In the genomic region with DNA sequence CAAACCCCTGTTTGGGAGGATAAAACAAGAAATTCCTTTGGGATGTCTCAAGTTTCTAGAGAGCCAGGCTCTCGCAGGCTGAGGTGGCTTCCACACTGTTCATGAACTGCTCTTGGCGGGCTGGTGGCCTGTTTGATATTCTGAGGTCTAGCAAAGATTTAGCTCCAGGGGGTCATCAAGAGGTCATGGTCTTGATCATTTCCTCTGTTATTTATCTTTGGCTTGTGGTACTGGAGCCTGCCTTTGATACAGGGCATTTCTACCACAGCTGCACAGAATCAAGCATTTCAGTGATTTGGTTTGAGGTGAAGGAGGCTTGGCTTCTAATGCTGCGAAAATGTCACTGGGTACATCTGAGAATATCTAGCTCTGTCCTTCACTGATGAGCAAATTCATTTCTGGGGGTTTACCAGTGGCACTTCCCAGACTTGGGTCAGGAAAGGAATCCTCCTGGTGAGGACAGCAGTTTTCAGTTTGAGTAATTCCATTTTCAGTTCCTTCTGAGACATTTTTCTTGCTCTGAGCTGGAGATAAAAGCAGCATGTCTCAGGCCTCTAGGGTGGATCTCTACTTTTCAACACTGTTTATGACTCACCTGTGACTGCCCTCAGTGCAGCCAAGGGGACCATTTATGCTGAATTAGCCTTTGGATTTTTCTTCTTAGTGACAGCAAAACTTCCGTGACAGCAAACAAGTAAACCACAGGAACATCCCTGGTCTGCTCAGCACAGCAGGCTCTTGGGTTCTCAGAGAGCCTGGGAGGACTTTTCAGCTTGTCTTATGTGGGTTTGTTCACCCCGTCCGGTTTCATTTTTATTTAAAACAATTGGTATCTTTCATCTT, we compare ENCODE assay signal across 8 cellular contexts.
A peak's percentile ranks its signal among the peaks of the same experiment; 100 is the strongest.
DNase-seq lines count a peak whose midpoint lies in the region; ATAC-seq, FAIRE-seq and TF ChIP-seq lines count a peak whose summit lies in the region.

No MANE protein-coding gene starts in this region.

- TF ChIP-seq CTCF in AG04450 (IDR thresholded peaks at IDR 0.05; ENCODE audit: low read depth, low read length) (no peak), endothelial cell of umbilical vein (IDR thresholded peaks at IDR 0.05; ENCODE audit: extremely low read depth in 1 of 2, insufficient read depth in 1 of 2, low read depth in 1 of 2, low read length in 2 of 2) (no peak)

- in situ Hi-C loops in GM18951 (cut with MboI; ENCODE audit: low sequenced_read_pairs, unreplicated experiment): no loop called here

- peaks cover 5% of the 10 kb centered on the region for H3K4me1 ChIP-seq in endothelial cell of umbilical vein (ENCODE audit: control insufficient read depth, extremely low read depth, insufficient read depth, low read length)

- no peaks in the 10 kb centered on the region for H4K20me1 ChIP-seq in endothelial cell of umbilical vein (replicated peaks; ENCODE audit: control insufficient read depth, extremely low read depth, insufficient read depth, low read length)

- peak overlapping the region; percentile 24 for H2AFZ ChIP-seq in endothelial cell of umbilical vein (ENCODE audit: low read depth, low read length)

- intact Hi-C loops in endothelial cell of umbilical vein (cut with micrococcal nuclease): no loop called here

- dilution Hi-C loops in endothelial cell of umbilical vein (cut with MboI; ENCODE audit: extremely low pct_ligation_motif_present, low sequenced_read_pairs): no loop called here

- no peaks in the 10 kb centered on the region for H3K36me3 ChIP-seq in endothelial cell of umbilical vein (ENCODE audit: control insufficient read depth in 2 of 2, extremely low read depth in 1 of 2, insufficient read depth in 2 of 2, low read length in 2 of 2)

- H3K4me3 ChIP-seq in AG04450 (ENCODE audit: low read depth, low read length) (no peak overlapping the region), endothelial cell of umbilical vein (replicated peaks in 1 of 3; ENCODE audit: insufficient read depth in 1 of 3, low read depth in 1 of 3, low read length in 3 of 3) (no peak overlapping the region)

- H3K9me3 ChIP-seq in AG04450 (ENCODE audit: control insufficient read depth, insufficient read depth, low read length): no peaks in the 10 kb centered on the region
- H3K9me3 ChIP-seq in endothelial cell of umbilical vein (replicated peaks; ENCODE audit: control insufficient read depth, insufficient read depth, low read length): no peaks in the 10 kb centered on the region

- no peaks in the 10 kb centered on the region for H3K9me1 ChIP-seq in endothelial cell of umbilical vein (replicated peaks; ENCODE audit: control insufficient read depth, extremely low read depth, insufficient read depth, low read length)

- POLR2A ChIA-PET in AG04450 (lab: Yijun Ruan, JAX) (no interaction called here), endothelial cell of umbilical vein (lab: Charles Lee) (no interaction called here)

- no peak overlapping the region for H3K4me2 ChIP-seq in endothelial cell of umbilical vein (ENCODE audit: insufficient read depth, low read length)

- CTCF ChIA-PET in AG04450 (lab: Charles Lee): interaction anchor here (1.4 kb wide), 1 partner anchor 118 kb away, joined by 3 read pairs; no protein-coding TSS in a partner anchor
- CTCF ChIA-PET in endothelial cell of umbilical vein (lab: Charles Lee): no interaction called here

- peak; percentile 60 for FAIRE-seq in endothelial cell of umbilical vein (lab: Jason Lieb, UNC)

- no peaks in the 10 kb centered on the region for H3K79me2 ChIP-seq in endothelial cell of umbilical vein (ENCODE audit: control insufficient read depth, insufficient read depth, low read length)

- no peak for DNase-seq in AG04450 (ENCODE audit: low read depth, low spot score)
- DNase-seq in T-helper 2 cell: peak in 4 of 5 experiments; percentile 6 to 91 (median 32)
- no peak for DNase-seq in endothelial cell of umbilical vein (ENCODE audit: low read depth, low spot score)
- peak; percentile 2 for DNase-seq in stimulated activated CD4-positive, alpha-beta T cell treated with anti-CD3 and anti-CD28 coated beads, Interleukin-2, amount 100 ng/mL, for 4 hours (ENCODE audit: low read depth)
- DNase-seq in germinal center (ENCODE audit: low spot score): no peak
- DNase-seq in NCI-H748 treated with DMSO at 0.1 percent for 48 hours (lab: John Stamatoyannopoulos, UW): no peak

- ATAC-seq in HG03097 (IDR thresholded peaks at IDR 0.05; ENCODE audit: low FRiP score, unreplicated experiment): peak; percentile 89

- no peak overlapping the region for H3K9ac ChIP-seq in endothelial cell of umbilical vein (replicated peaks; ENCODE audit: extremely low read depth, insufficient read depth, low read length)

- no peaks in the 10 kb centered on the region for H3K27me3 ChIP-seq in AG04450 (ENCODE audit: control insufficient read depth, insufficient read depth, low read length)
- peaks cover 0 to 2% of the 10 kb centered on the region in 2 experiments for H3K27me3 ChIP-seq in endothelial cell of umbilical vein (ENCODE audit: control insufficient read depth in 2 of 2, insufficient read depth in 2 of 2, low read length in 2 of 2)

- H3K27ac ChIP-seq in AG04450 (ENCODE audit: low read depth, low read length) (peak overlapping the region; percentile 62), endothelial cell of umbilical vein (ENCODE audit: insufficient read depth, low read depth, low read length) (no peak overlapping the region)

- peak; percentile 10 for TF ChIP-seq POLR2A in GM18951 (IDR thresholded peaks at IDR 0.05; ENCODE audit: extremely low read depth, insufficient read depth, insufficient read length)
- TF ChIP-seq POLR2A in endothelial cell of umbilical vein (IDR thresholded peaks at IDR 0.05; ENCODE audit: low read depth, low read length): no peak

- no TSS peak for BruUV-seq in endothelial cell of umbilical vein (replicated peaks; lab: Mats Ljungman, UMichigan)

TF ChIP-seq in endothelial cell of umbilical vein, 7 proteins besides CTCF, POLR2A, EP300 and RAD21:
- TF ChIP-seq, protein P1, sequence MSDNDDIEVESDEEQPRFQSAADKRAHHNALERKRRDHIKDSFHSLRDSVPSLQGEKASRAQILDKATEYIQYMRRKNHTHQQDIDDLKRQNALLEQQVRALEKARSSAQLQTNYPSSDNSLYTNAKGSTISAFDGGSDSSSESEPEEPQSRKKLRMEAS (IDR thresholded peaks at IDR 0.05; ENCODE audit: insufficient read depth, insufficient read length): no peak
- no peak for TF ChIP-seq POLR2AphosphoS5 (IDR thresholded peaks at IDR 0.05; ENCODE audit: insufficient read depth, low read depth, low read length)
- no peak for TF ChIP-seq JUN (IDR thresholded peaks at IDR 0.05; ENCODE audit: borderline replicate concordance, insufficient read depth, insufficient read length, low read depth)
- no peak for TF ChIP-seq MYC (IDR thresholded peaks at IDR 0.05; ENCODE audit: low read depth, low read length)
- no peak for TF ChIP-seq FOS (IDR thresholded peaks at IDR 0.05; ENCODE audit: borderline replicate concordance, insufficient read depth, low read length)
- TF ChIP-seq EZH2 (IDR thresholded peaks at IDR 0.05; ENCODE audit: borderline replicate concordance, low read depth, low read length, severe bottlenecking): no peak
- no peak for TF ChIP-seq GATA2 (IDR thresholded peaks at IDR 0.05; ENCODE audit: insufficient read depth, insufficient read length, low read depth, low read length)

Comparison
In these comparisons a context has a peak if more than half of its experiments do, and no peak if none do; other contexts are left out.
1. DNase-seq: peak in T-helper 2 cell (4 of 5) and stimulated activated CD4-positive, alpha-beta T cell treated with anti-CD3 and anti-CD28 coated beads, Interleukin-2, amount 100 ng/mL, for 4 hours (single experiment); none in AG04450 (single experiment), endothelial cell of umbilical vein (single experiment), germinal center (single experiment) and NCI-H748 treated with DMSO at 0.1 percent for 48 hours (single experiment).